1 cellular context compared by ENCODE assay signal in genomic region chr1:23617019-23617418, GRCh38.
TF ChIP-seq lines count a peak whose summit lies in the region.

No MANE protein-coding gene starts in this region.

TF ChIP-seq in HEK293, 187 proteins besides CTCF, POLR2A, EP300 and RAD21 (continued from another document):
- TF ChIP-seq OVOL3 (tag by site-specific recombination; IDR thresholded peaks at IDR 0.05) = no peak
- TF ChIP-seq, protein P1, sequence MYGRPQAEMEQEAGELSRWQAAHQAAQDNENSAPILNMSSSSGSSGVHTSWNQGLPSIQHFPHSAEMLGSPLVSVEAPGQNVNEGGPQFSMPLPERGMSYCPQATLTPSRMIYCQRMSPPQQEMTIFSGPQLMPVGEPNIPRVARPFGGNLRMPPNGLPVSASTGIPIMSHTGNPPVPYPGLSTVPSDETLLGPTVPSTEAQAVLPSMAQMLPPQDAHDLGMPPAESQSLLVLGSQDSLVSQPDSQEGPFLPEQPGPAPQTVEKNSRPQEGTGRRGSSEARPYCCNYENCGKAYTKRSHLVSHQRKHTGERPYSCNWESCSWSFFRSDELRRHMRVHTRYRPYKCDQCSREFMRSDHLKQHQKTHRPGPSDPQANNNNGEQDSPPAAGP (tag by site-specific recombination; IDR thresholded peaks at IDR 0.05) = 0 out of 2 replicates have a peak, but pooled peaks have one; percentile 38
- TF ChIP-seq, protein P2, sequence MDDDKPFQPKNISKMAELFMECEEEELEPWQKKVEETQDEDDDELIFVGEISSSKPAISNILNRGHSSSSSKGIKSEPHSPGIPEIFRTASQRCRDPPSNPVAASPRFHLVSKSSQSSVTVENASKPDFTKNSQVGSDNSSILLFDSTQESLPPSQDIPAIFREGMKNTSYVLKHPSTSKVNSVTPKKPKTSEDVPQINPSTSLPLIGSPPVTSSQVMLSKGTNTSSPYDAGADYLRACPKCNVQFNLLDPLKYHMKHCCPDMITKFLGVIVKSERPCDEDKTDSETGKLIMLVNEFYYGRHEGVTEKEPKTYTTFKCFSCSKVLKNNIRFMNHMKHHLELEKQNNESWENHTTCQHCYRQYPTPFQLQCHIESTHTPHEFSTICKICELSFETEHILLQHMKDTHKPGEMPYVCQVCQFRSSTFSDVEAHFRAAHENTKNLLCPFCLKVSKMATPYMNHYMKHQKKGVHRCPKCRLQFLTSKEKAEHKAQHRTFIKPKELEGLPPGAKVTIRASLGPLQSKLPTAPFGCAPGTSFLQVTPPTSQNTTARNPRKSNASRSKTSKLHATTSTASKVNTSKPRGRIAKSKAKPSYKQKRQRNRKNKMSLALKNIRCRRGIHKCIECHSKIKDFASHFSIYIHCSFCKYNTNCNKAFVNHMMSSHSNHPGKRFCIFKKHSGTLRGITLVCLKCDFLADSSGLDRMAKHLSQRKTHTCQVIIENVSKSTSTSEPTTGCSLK (tag by site-specific recombination; IDR thresholded peaks at IDR 0.05) = no peak
